Comparison of ENCODE assay signal across 8 cellular contexts in genomic region chrX:18674417-18674787, GRCh38. TPM values are rescaled to one million over a fixed set of nuclear protein-coding genes. Genes with fewer than 3 reads are reported as not detected.
DNase-seq lines count a peak whose midpoint lies in the region; ATAC-seq, FAIRE-seq and TF ChIP-seq lines count a peak whose summit lies in the region.

No MANE protein-coding gene starts in this region.

- no peak for FAIRE-seq in keratinocyte (lab: Jason Lieb, UNC)

- H4K20me1 ChIP-seq in OCI-LY1 (ENCODE audit: insufficient read depth, low read length) (no peaks in the 10 kb centered on the region), keratinocyte (ENCODE audit: control insufficient read depth, extremely low read depth, insufficient read depth, low read length) (no peaks in the 10 kb centered on the region)

- ATAC-seq in GM18858 (IDR thresholded peaks at IDR 0.05; ENCODE audit: unreplicated experiment): peak; percentile 18
- ATAC-seq in HG02798 (IDR thresholded peaks at IDR 0.05; ENCODE audit: poor library complexity, unreplicated experiment): peak; percentile 42

- H3K79me2 ChIP-seq in OCI-LY1 (ENCODE audit: insufficient read depth, low read length): no peaks in the 10 kb centered on the region
- H3K79me2 ChIP-seq in keratinocyte (ENCODE audit: control insufficient read depth, insufficient read depth, low read length): no peaks in the 10 kb centered on the region

- DNase-seq in astrocyte of the cerebellum (ENCODE audit: low read depth) (no peak), keratinocyte (ENCODE audit: low read depth, low spot score) (no peak), SHP77 (lab: John Stamatoyannopoulos, UW) (no peak), NOMO-1 (lab: John Stamatoyannopoulos, UW; ENCODE audit: unreplicated experiment in 2 of 2) (no peak)
- peak; percentile 1 for DNase-seq in stimulated activated CD8-positive, alpha-beta memory T cell treated with anti-CD3 and anti-CD28 coated beads, Interleukin-15, amount 100 ng/mL, for 24 hours (ENCODE audit: low read depth)

- H3K9me3 ChIP-seq in OCI-LY1 (ENCODE audit: low read length) (no peaks in the 10 kb centered on the region), keratinocyte (ENCODE audit: control insufficient read depth, low read depth, low read length) (no peaks in the 10 kb centered on the region)

- TF ChIP-seq CTCF in OCI-LY1 (IDR thresholded peaks at IDR 0.05; ENCODE audit: low read length) (no peak), astrocyte of the cerebellum (IDR thresholded peaks at IDR 0.05; ENCODE audit: low read depth, low read length, missing control alignments) (no peak), keratinocyte (optimal IDR thresholded peaks at IDR 0.05 in 1 of 3, IDR thresholded peaks at IDR 0.05 in 1 of 3, conservative IDR thresholded peaks at IDR 0.05 in 1 of 3; ENCODE audit: extremely low read depth in 1 of 3, insufficient read depth in 2 of 3, low read length in 3 of 3) (no peak)

- H3K9ac ChIP-seq in OCI-LY1 (ENCODE audit: low read length) (peak overlapping the region; percentile 73), keratinocyte (ENCODE audit: control insufficient read depth, extremely low read depth, insufficient read depth, low read length) (peak overlapping the region; percentile 28)

- H2AFZ ChIP-seq in OCI-LY1 (ENCODE audit: low read length): peak overlapping the region; percentile 93
- H2AFZ ChIP-seq in keratinocyte (ENCODE audit: control insufficient read depth, low read length): peak overlapping the region; percentile 37

- H3K4me3 ChIP-seq in OCI-LY1 (ENCODE audit: low read depth, low read length, poor library complexity, severe bottlenecking): peak overlapping the region; percentile 79
- peak overlapping the region; percentile 59 for H3K4me3 ChIP-seq in astrocyte of the cerebellum (ENCODE audit: low read depth, low read length)
- H3K4me3 ChIP-seq in keratinocyte (ENCODE audit: control insufficient read depth in 2 of 3, extremely low read depth in 1 of 3, insufficient read depth in 2 of 3, low read depth in 1 of 3, low read length in 3 of 3): peak overlapping the region; percentile 24 to 60 (median 54)

- peaks cover 18% of the 10 kb centered on the region for H3K4me1 ChIP-seq in OCI-LY1 (ENCODE audit: insufficient read depth, low read length, severe bottlenecking)
- H3K4me1 ChIP-seq in keratinocyte (ENCODE audit: control insufficient read depth, extremely low read depth, insufficient read depth, low read length): no peaks in the 10 kb centered on the region

- H3F3A ChIP-seq in OCI-LY1 (ENCODE audit: insufficient read depth, low read length): no peaks in the 10 kb centered on the region

- no peaks in the 10 kb centered on the region for H3K9me2 ChIP-seq in OCI-LY1 (ENCODE audit: low read depth, low read length)

- dilution Hi-C loops in keratinocyte (cut with MboI; ENCODE audit: extremely low pct_ligation_motif_present, low sequenced_read_pairs): no loop called here

- H3K27ac ChIP-seq in OCI-LY1 (ENCODE audit: low read depth, low read length, poor library complexity, severe bottlenecking) (peak overlapping the region; percentile 33), keratinocyte (ENCODE audit: control insufficient read depth, insufficient read depth, low read length) (no peak overlapping the region)

- H3K4me2 ChIP-seq in OCI-LY1 (ENCODE audit: low read length): peak overlapping the region; percentile 89
- peak overlapping the region; percentile 73 for H3K4me2 ChIP-seq in keratinocyte (ENCODE audit: control insufficient read depth, extremely low read depth, insufficient read depth, low read depth, low read length)

- H3K36me3 ChIP-seq in OCI-LY1 (ENCODE audit: insufficient read depth, low read length) (no peaks in the 10 kb centered on the region), keratinocyte (ENCODE audit: control insufficient read depth in 2 of 2, extremely low read depth in 1 of 2, insufficient read depth in 2 of 2, low read length in 2 of 2) (no peaks in the 10 kb centered on the region)

- H3K27me3 ChIP-seq in OCI-LY1 (ENCODE audit: insufficient read depth, low read length) (no peaks in the 10 kb centered on the region), keratinocyte (ENCODE audit: control insufficient read depth, extremely low read depth, insufficient read depth, low read length) (no peaks in the 10 kb centered on the region)

- in situ Hi-C loops in astrocyte of the cerebellum (cut with HindIII; ENCODE audit: low sequenced_read_pairs): no loop called here

- H3K9me1 ChIP-seq in keratinocyte (ENCODE audit: control insufficient read depth, extremely low read depth, insufficient read depth, low read length): no peaks in the 10 kb centered on the region

RNA-seq across cellular contexts. Expression of gene RS1, which starts 2.5 kb away (rescaled TPM):
- not detected in 3 replicates for polyA plus RNA-seq in keratinocyte
- polyA plus RNA-seq in keratinocyte (2011; ENCODE audit: low read depth): not detected
- not detected in 2 replicates for polyA plus RNA-seq in keratinocyte (2011; cell fraction: cytosol; rRNA removed)
- not detected in 2 replicates for polyA plus RNA-seq in keratinocyte (2011; cell fraction: nucleus; rRNA removed)
- polyA plus RNA-seq in keratinocyte (2012; ENCODE audit: low replicate concordance): 0.06 TPM in 1 of 2 replicates, not detected in the other
- not detected in 3 replicates for polyA minus RNA-seq in keratinocyte
- not detected for polyA minus RNA-seq in keratinocyte (2011; cell fraction: cytosol; rRNA and poly(A)+ RNA removed)
- polyA minus RNA-seq in keratinocyte (2011; cell fraction: nucleus; rRNA and poly(A)+ RNA removed): not detected in 2 replicates

RNA-seq across cellular contexts. Expression of gene PPEF1, which starts 33.0 kb away (rescaled TPM):
- not detected in 3 replicates for polyA plus RNA-seq in keratinocyte
- polyA plus RNA-seq in keratinocyte (2011; ENCODE audit: low read depth): not detected
- not detected in 2 replicates for polyA plus RNA-seq in keratinocyte (2011; cell fraction: cytosol; rRNA removed)
- not detected in 2 replicates for polyA plus RNA-seq in keratinocyte (2011; cell fraction: nucleus; rRNA removed)
- polyA plus RNA-seq in keratinocyte (2012; ENCODE audit: low replicate concordance): not detected in 2 replicates
- polyA minus RNA-seq in keratinocyte: not detected in 3 replicates
- not detected for polyA minus RNA-seq in keratinocyte (2011; cell fraction: cytosol; rRNA and poly(A)+ RNA removed)
- polyA minus RNA-seq in keratinocyte (2011; cell fraction: nucleus; rRNA and poly(A)+ RNA removed): not detected in 2 replicates
